Comparison of ENCODE assay signal across 9 cellular contexts in the genomic region with DNA sequence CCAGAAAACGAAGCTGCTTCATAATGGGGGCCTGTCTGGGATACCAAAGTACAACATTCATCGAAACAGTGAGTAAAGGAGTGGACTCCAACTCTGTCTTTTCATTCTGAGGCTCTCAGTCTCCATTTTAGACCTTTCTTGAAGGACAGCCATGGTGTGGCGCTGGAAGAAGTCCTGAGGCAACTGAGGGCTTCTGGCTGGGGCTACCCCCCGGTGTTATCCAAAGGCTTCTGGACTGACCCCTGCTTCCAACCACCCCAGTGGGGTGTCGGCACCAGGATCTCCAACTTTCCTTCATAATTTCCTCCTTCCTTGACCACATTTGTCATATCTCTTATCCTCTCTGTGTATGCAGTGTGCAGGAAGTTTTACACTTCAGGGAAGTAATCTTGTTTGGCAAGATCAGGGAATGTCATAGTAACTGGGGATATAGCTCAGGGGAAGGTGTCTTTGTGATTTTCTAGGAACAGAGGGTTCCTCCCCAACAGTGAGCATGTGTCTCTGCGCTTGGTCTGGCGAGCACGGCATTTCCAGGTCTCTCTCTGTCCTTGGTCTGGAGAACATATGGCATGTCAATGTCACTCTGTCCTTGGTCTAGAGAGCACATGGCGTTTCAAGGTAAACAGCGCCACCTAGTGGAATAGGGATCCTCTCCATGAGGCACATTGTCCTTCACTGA. TPM values are rescaled to one million over a fixed set of nuclear protein-coding genes. Genes with fewer than 3 reads are reported as not detected.
DNase-seq lines count a peak whose midpoint lies in the region; ATAC-seq and TF ChIP-seq lines count a peak whose summit lies in the region.
"Had no signal": no experiment of that assay in that cellular context is flagged by ENCODE, and none has a peak within 500 bp of the region (broad histone marks: within the 10 kb centered on the region; RNA-seq: fewer than 3 reads in every experiment).

No MANE protein-coding gene starts in this region.

- H3K4me1 ChIP-seq in breast epithelium, result no peaks in the 10 kb centered on the region

- no peak overlapping the region for H3K27ac ChIP-seq in breast epithelium

- peak; percentile 74 for TF ChIP-seq CTCF in WI38 (IDR thresholded peaks at IDR 0.05; ENCODE audit: low read depth, low read length)
- TF ChIP-seq CTCF in breast epithelium (IDR thresholded peaks at IDR 0.05), result peak; percentile 62 to 76 (median 68)
- peak; percentile 40 for TF ChIP-seq CTCF in kidney epithelial cell (IDR thresholded peaks at IDR 0.05; ENCODE audit: insufficient read depth, low read length, poor library complexity, severe bottlenecking)

- ATAC-seq in GM21367 (IDR thresholded peaks at IDR 0.05; ENCODE audit: unreplicated experiment), result no peak

- intact Hi-C loops in breast epithelium (cut with DNase I; ENCODE audit: low total_unique reads), result no loop called here

- TF ChIP-seq POLR2A in breast epithelium (IDR thresholded peaks at IDR 0.05), result no peak

- H3K27me3 ChIP-seq in breast epithelium (no peaks in the 10 kb centered on the region), kidney epithelial cell (ENCODE audit: control insufficient read depth, insufficient read depth, low read length) (peaks cover 2% of the 10 kb centered on the region)
- H3K27me3 ChIP-seq: BLaER1 treated with 17β-estradiol and CSF1 and Interleukin-3, amounts not matched to agents 10 nM and 100 nM had no signal

- no peaks in the 10 kb centered on the region for H3K36me3 ChIP-seq in breast epithelium
- H3K36me3 ChIP-seq in kidney epithelial cell (ENCODE audit: control insufficient read depth, insufficient read depth, low read length), result no peaks in the 10 kb centered on the region
- H3K36me3 ChIP-seq: BLaER1 treated with 17β-estradiol and CSF1 and Interleukin-3, amounts not matched to agents 10 nM and 100 nM had no signal

- H3K4me3 ChIP-seq in WI38 (ENCODE audit: low read depth, low read length) (no peak overlapping the region), breast epithelium (no peak overlapping the region), kidney epithelial cell (ENCODE audit: low read depth, low read length) (no peak overlapping the region)
- H3K4me3 ChIP-seq: BLaER1 treated with 17β-estradiol and CSF1 and Interleukin-3, amounts not matched to agents 10 nM and 100 nM had no signal

- DNase-seq in NCI-H2081 (lab: John Stamatoyannopoulos, UW) (peak; percentile 49 to 60), NCI-H2081 treated with DMSO at 0.1 percent for 48 hours (lab: John Stamatoyannopoulos, UW) (no peak), NCI-H2171 (lab: John Stamatoyannopoulos, UW) (peak; percentile 53), breast epithelium (ENCODE audit: low spot score in 2 of 2) (no peak), kidney epithelial cell (ENCODE audit: low read depth) (no peak)
- peak; percentile 69 for DNase-seq in stimulated activated CD8-positive, alpha-beta memory T cell treated with anti-CD3 and anti-CD28 coated beads, Interleukin-12 subunit alpha, Interleukin-12 subunit beta, amount 100 ng/mL, for 1 hour (ENCODE audit: low read depth)

- peaks cover 5 to 20% of the 10 kb centered on the region in 2 donors for H3K9me3 ChIP-seq in breast epithelium

RNA-seq across cellular contexts. Expression of gene BSDC1, which starts 19.4 kb away (rescaled TPM):
- total RNA-seq in breast epithelium (100 to 1,000 TPM in 1 of 3 donors, 10 to 100 TPM in 2; 86.9 to 123 (median 95.1) TPM), kidney epithelial cell (81.6 and 83.6 TPM in 2 replicates)

RNA-seq across cellular contexts. Expression of gene ZBTB8B, which starts 51.2 kb away (rescaled TPM):
- total RNA-seq in breast epithelium (under 1 TPM; under 0.01 to 0.15 (median under 0.01) TPM), kidney epithelial cell (0.07 and 0.13 TPM in 2 replicates)

RNA-seq across cellular contexts. Expression of gene TSSK3, which starts 51.3 kb away (rescaled TPM):
- total RNA-seq in breast epithelium (1 to 10 TPM; 1.4 to 3.9 (median 3.4) TPM), kidney epithelial cell (not detected in 2 replicates)

RNA-seq across cellular contexts. Expression of gene FAM229A, which starts 51.4 kb away (rescaled TPM):
- total RNA-seq in breast epithelium (10 to 100 TPM in 2 of 3 donors, 1 to 10 TPM in 1; 8.8 to 15.8 (median 10.2) TPM), kidney epithelial cell (3.4 and 7.5 TPM in 2 replicates)

Comparison
In these comparisons a context has a peak if more than half of its experiments do, and no peak if none do; other contexts are left out.
1. DNase-seq: peak in NCI-H2081 (2 of 2), NCI-H2171 (single experiment) and stimulated activated CD8-positive, alpha-beta memory T cell treated with anti-CD3 and anti-CD28 coated beads, Interleukin-12 subunit alpha, Interleukin-12 subunit beta, amount 100 ng/mL, for 1 hour (single experiment); none in NCI-H2081 treated with DMSO at 0.1 percent for 48 hours (single experiment), breast epithelium (0 of 2) and kidney epithelial cell (single experiment).
2. Peak in every context shown above with its lines, with median percentiles within 50 percentile points of each other: CTCF ChIP-seq.